Comparison of ENCODE assay signal across 9 cellular contexts in the genomic region with DNA sequence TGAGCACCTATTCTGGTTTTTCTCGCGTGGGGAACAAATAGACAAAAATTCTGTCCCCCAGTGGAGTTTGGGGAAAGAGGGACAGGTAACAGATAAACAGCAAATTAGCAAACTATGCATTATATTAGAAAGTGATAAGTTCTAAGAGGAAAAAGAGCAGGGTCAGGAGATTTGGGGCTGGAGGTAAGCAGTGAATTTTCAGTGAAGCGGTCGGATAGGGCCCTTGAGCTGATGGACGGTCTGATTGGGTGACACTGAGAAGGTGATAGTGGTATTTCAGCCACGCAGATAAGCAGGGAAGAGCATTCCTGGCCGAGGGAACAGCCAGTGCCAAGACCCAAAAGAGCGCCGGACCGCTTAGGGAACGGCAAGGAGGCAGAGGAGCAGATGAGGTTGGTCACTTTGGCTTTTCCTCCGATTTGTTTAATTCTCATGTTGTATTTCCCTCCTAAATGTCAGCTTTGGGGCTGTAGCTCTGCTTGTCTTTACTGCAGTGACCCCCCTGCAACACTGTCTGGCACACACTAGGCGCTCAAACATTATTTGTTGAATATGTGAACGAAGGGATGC. TPM values are rescaled to one million over a fixed set of nuclear protein-coding genes. Genes with fewer than 3 reads are reported as not detected.
DNase-seq lines count a peak whose midpoint lies in the region; ATAC-seq and TF ChIP-seq lines count a peak whose summit lies in the region.
"Had no signal": no experiment of that assay in that cellular context is flagged by ENCODE, and none has a peak within 500 bp of the region (broad histone marks: within the 10 kb centered on the region; RNA-seq: fewer than 3 reads in every experiment).

No MANE protein-coding gene starts in this region.

- POLR2A ChIA-PET in HEK293 (lab: Yijun Ruan, JAX) (no interaction called here), WTC11 (lab: Charles Lee) (no interaction called here)

- TF ChIP-seq EP300 in sigmoid colon (IDR thresholded peaks at IDR 0.05): no peak

- WGBS in iPS DF 6.9 (ENCODE audit: insufficient coverage, insufficient read length): no CpG with 5 or more reads among the region's 14 CpGs
- WGBS in sigmoid colon, 2 donors: 23 to 31% methylated on average over 14 of the region's 14 CpGs

- no peak for ATAC-seq in WTC11
- no peak for ATAC-seq in GM21367 (IDR thresholded peaks at IDR 0.05; ENCODE audit: unreplicated experiment)

- no peaks in the 10 kb centered on the region for H3K36me3 Mint-ChIP-seq in WTC11

- TF ChIP-seq CTCF in HEK293 (tag by site-specific recombination; IDR thresholded peaks at IDR 0.05) (no peak), WTC11 (IDR thresholded peaks at IDR 0.05) (no peak), sigmoid colon (IDR thresholded peaks at IDR 0.05) (no peak)

- H3K36me3 ChIP-seq in HEK293 (ENCODE audit: control insufficient read depth in 2 of 2, insufficient read depth in 1 of 2, low read length in 2 of 2) (peaks cover 0 to 2% of the 10 kb centered on the region in 2 experiments; a peak in 1 of 3 replicates), iPS DF 6.9 (ENCODE audit: control insufficient read depth, insufficient read depth, low read length) (no peaks in the 10 kb centered on the region), sigmoid colon (no peaks in the 10 kb centered on the region)

- CTCF ChIA-PET in HEK293 (lab: Yijun Ruan, JAX): interaction anchor here (0.6 to 1.3 kb wide), 7 partner anchors 16 to 571 kb away, joined by 3 to 4 read pairs (median 3); no protein-coding TSS in a partner anchor
- CTCF ChIA-PET in WTC11 (lab: Charles Lee): interaction anchor here (0.8 to 4.5 kb wide), 3 partner anchors 59 to 89 kb away, joined by 4 to 18 read pairs (median 4); no protein-coding TSS in a partner anchor

- TF ChIP-seq POLR2A in sigmoid colon (IDR thresholded peaks at IDR 0.05): no peak

- peaks cover 78% of the 10 kb centered on the region for H3K27me3 Mint-ChIP-seq in WTC11 (ENCODE audit: low read depth)

- no peak for DNase-seq in WTC11 (ENCODE audit: low spot score)
- DNase-seq in iPS DF 6.9 (ENCODE audit: low read depth, low spot score): no peak
- no peak for DNase-seq in sigmoid colon
- DNase-seq in NCI-H226: no peak
- DNase-seq in stimulated activated CD4-positive, alpha-beta T cell treated with anti-CD3 and anti-CD28 coated beads, Interleukin-1b, Interleukin-23, amount 100 ng/mL, for 48 hours: no peak
- DNase-seq in NCI-H146 (lab: John Stamatoyannopoulos, UW): no peak
- DNase-seq: cerebellar nuclear complex had no signal

- peaks cover 5% of the 10 kb centered on the region; the same call in 1 of the 2 replicates for H3K4me1 ChIP-seq in HEK293 (ENCODE audit: control insufficient read depth, insufficient read depth, low read length)
- H3K4me1 ChIP-seq in iPS DF 6.9 (ENCODE audit: control insufficient read depth, insufficient read depth, low read length): no peaks in the 10 kb centered on the region; the same call in 1 of the 2 replicates
- H3K4me1 ChIP-seq in sigmoid colon: peaks cover 0 to 18% (median 14%) of the 10 kb centered on the region in 4 donors

- peaks cover 18% of the 10 kb centered on the region for H3K4me1 Mint-ChIP-seq in WTC11

- intact Hi-C loops in sigmoid colon (cut with DNase I): no loop called here

- no peak overlapping the region for H3K27ac Mint-ChIP-seq in WTC11

- peaks cover 30% of the 10 kb centered on the region for H3K27me3 ChIP-seq in iPS DF 6.9 (ENCODE audit: control insufficient read depth, insufficient read depth, low read length)
- H3K27me3 ChIP-seq in sigmoid colon: peaks cover 15 to 56% (median 51%) of the 10 kb centered on the region in 3 donors

- no peaks in the 10 kb centered on the region for H3K9me3 ChIP-seq in HEK293 (ENCODE audit: control insufficient read depth, insufficient read depth, low read depth, low read length)
- no peaks in the 10 kb centered on the region for H3K9me3 ChIP-seq in iPS DF 6.9 (ENCODE audit: control insufficient read depth, insufficient read depth, low read length)
- H3K9me3 ChIP-seq in sigmoid colon: no peaks in the 10 kb centered on the region

- no peak overlapping the region for H3K27ac ChIP-seq in HEK293 (ENCODE audit: extremely low read depth, low read depth, low read length)
- no peak overlapping the region for H3K27ac ChIP-seq in iPS DF 6.9 (ENCODE audit: low read length)
- H3K27ac ChIP-seq in sigmoid colon: no peak overlapping the region

- H3K9me3 Mint-ChIP-seq in WTC11: no peaks in the 10 kb centered on the region

- H3K4me3 ChIP-seq in HEK293 (ENCODE audit: low read depth, low read length) (peak overlapping the region; percentile 26), iPS DF 6.9 (ENCODE audit: low read length) (peak overlapping the region; percentile 25; the same call in 1 of the 2 replicates), sigmoid colon (peak overlapping the region in 3 of 4 donors; percentile 23 to 41 (median 29))

- H3K4me3 Mint-ChIP-seq in WTC11: peak overlapping the region; percentile 77

TF ChIP-seq in HEK293, 187 proteins besides CTCF, POLR2A, EP300 and RAD21:
- TF ChIP-seq ZNF830 (tag by site-specific recombination; IDR thresholded peaks at IDR 0.05; ENCODE audit: low read depth): no peak
- TF ChIP-seq, protein P1, sequence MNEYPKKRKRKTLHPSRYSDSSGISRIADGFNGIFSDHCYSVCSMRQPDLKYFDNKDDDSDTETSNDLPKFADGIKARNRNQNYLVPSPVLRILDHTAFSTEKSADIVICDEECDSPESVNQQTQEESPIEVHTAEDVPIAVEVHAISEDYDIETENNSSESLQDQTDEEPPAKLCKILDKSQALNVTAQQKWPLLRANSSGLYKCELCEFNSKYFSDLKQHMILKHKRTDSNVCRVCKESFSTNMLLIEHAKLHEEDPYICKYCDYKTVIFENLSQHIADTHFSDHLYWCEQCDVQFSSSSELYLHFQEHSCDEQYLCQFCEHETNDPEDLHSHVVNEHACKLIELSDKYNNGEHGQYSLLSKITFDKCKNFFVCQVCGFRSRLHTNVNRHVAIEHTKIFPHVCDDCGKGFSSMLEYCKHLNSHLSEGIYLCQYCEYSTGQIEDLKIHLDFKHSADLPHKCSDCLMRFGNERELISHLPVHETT (tag by site-specific recombination; IDR thresholded peaks at IDR 0.05): no peak
- peak; percentile 58 for TF ChIP-seq ZNF341 (tag by site-specific recombination; IDR thresholded peaks at IDR 0.05; ENCODE audit: low read depth)
- TF ChIP-seq, protein P2, sequence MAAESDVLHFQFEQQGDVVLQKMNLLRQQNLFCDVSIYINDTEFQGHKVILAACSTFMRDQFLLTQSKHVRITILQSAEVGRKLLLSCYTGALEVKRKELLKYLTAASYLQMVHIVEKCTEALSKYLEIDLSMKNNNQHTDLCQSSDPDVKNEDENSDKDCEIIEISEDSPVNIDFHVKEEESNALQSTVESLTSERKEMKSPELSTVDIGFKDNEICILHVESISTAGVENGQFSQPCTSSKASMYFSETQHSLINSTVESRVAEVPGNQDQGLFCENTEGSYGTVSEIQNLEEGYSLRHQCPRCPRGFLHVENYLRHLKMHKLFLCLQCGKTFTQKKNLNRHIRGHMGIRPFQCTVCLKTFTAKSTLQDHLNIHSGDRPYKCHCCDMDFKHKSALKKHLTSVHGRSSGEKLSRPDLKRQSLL (tag by site-specific recombination; IDR thresholded peaks at IDR 0.05): no peak

TF ChIP-seq in WTC11, 78 proteins besides CTCF, POLR2A, EP300 and RAD21:
- TF ChIP-seq ETV6 (CRISPR knock-in tag; IDR thresholded peaks at IDR 0.05): 0 out of 2 replicates have a peak, but pooled peaks have one; percentile 9
- TF ChIP-seq ZNF396 (CRISPR knock-in tag; IDR thresholded peaks at IDR 0.05; ENCODE audit: borderline replicate concordance): no peak

RNA-seq across cellular contexts. Expression of a gene that starts 1.0 kb away (rescaled TPM):
- total RNA-seq in WTC11 (2021) (1.7 to 2.4 TPM (median 2.1 TPM) in 3 replicates), sigmoid colon (1 to 10 TPM; 1.3 to 2.5 (median 1.5) TPM)
- polyA plus RNA-seq in sigmoid colon: 10 to 100 TPM; 12.6 to 25.0 (median 14.4) TPM
